In the genomic region with DNA sequence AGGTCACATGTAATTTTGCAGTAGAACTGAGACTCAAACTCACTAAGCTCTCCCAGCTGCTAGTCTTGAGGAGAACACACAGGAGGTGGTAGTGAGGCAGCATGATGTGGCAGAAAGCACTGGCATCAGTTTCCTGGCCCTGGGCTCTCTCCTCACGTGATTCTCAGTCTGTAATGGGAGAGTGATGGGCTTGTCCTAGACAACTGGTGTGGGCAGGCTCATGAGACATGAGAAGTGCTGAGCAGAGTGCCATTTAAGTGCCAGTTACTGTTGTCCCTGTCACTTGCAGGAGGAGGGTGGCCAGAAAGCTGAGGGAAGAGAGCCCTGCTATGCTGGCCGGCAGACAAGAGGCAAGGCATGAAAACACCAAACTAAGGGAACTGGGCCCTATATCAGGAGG, we compare ENCODE assay signal across 28 cellular contexts. TPM values are rescaled to one million over a fixed set of nuclear protein-coding genes. Genes with fewer than 3 reads are reported as not detected.
A peak's percentile ranks its signal among the peaks of the same experiment; 100 is the strongest.
DNase-seq lines count a peak whose midpoint lies in the region; ATAC-seq and TF ChIP-seq lines count a peak whose summit lies in the region.
"Had no signal": no experiment of that assay in that cellular context is flagged by ENCODE, and none has a peak within 500 bp of the region (broad histone marks: within the 10 kb centered on the region; RNA-seq: fewer than 3 reads in every experiment).

No MANE protein-coding gene starts in this region.

- peak overlapping the region in 1 of 7 donors; percentile 76 for H3K27ac Mint-ChIP-seq in CD14-positive monocyte
- H3K27ac Mint-ChIP-seq: activated naive CD8-positive, alpha-beta T cell treated with anti-CD3 and anti-CD28 coated beads for 36 hours; activated T-helper 1 cell treated with anti-CD3 and anti-CD28 coated beads, Interleukin-12 subunit alpha, Interleukin-12 subunit beta, Interleukin-2, Interleukin-4 antibody, amounts not matched to agents 30 ng/mL and 10 ng/mL and 1 ng/mL, durations not matched to agents 14 hours and 24 hours and 36 hours; stimulated activated naive CD8-positive, alpha-beta T cell treated with anti-CD3 and anti-CD28 coated beads, Interleukin-15, amount 100 ng/mL, for 72 hours; type B pancreatic cell had no signal

- no peak overlapping the region for H3K4me3 ChIP-seq in MM.1S (ENCODE audit: low read length)
- no peak overlapping the region for H3K4me3 ChIP-seq in fibroblast of mammary gland (ENCODE audit: control insufficient read depth, low read depth, low read length)
- no peak overlapping the region for H3K4me3 ChIP-seq in neuronal stem cell (ENCODE audit: low read length in 2 of 2)
- H3K4me3 ChIP-seq: body of pancreas, colonic mucosa, gastroesophageal sphincter, K562 had no signal

- no CpG with 5 or more reads among the region's 2 CpGs for WGBS in neuronal stem cell (ENCODE audit: extremely low coverage in 2 of 2, insufficient read length in 2 of 2, insufficient replicate concordance in 1 of 2), 2 donors

- no peak overlapping the region for H3K9ac ChIP-seq in MM.1S (ENCODE audit: low read length)
- H3K9ac ChIP-seq in neuronal stem cell (ENCODE audit: low read depth, low read length, poor library complexity), result peak overlapping the region; percentile 35

- H3K9me2 ChIP-seq in MM.1S (replicated peaks; ENCODE audit: insufficient read depth, low read length), result no peaks in the 10 kb centered on the region

- H2AFZ ChIP-seq in MM.1S (ENCODE audit: low read length), result no peak overlapping the region
- H2AFZ ChIP-seq in neuronal stem cell (ENCODE audit: low read length), result no peak overlapping the region

- H3K4me2 ChIP-seq in MM.1S (ENCODE audit: low read depth, low read length) (0 out of 2 replicates have a peak overlapping the region, but pooled peaks have one; percentile 12), neuronal stem cell (ENCODE audit: insufficient read depth, low read length, poor library complexity, severe bottlenecking) (no peak overlapping the region)

- H2BK15ac ChIP-seq in neuronal stem cell (ENCODE audit: low read length), result no peak overlapping the region

- peaks cover 13% of the 10 kb centered on the region for H3F3A ChIP-seq in MM.1S (ENCODE audit: insufficient read depth, low read length)

- DNase-seq in A172 (ENCODE audit: low spot score) (peak; percentile 3), MM.1S (no peak), fibroblast of mammary gland (ENCODE audit: low read depth) (peak; percentile 35), neuronal stem cell (ENCODE audit: low spot score) (no peak), CD14-positive monocyte (ENCODE audit: low spot score) (no peak), HuH-7.5 (ENCODE audit: low spot score) (no peak), NCI-H1092 treated with DMSO at 0.1 percent for 48 hours (lab: John Stamatoyannopoulos, UW) (no peak)
- DNase-seq: activated CD4-positive, alpha-beta T cell treated with anti-CD3 and anti-CD28 coated beads for 1 hour; activated naive CD8-positive, alpha-beta T cell treated with anti-CD3 and anti-CD28 coated beads for 36 hours; body of pancreas; colonic mucosa; DMS153; GDM1; H7; NCI-H1048; NCI-H2029; occipital lobe; stimulated activated naive CD8-positive, alpha-beta T cell treated with anti-CD3 and anti-CD28 coated beads, Interleukin-15, amount 100 ng/mL, for 72 hours had no signal

- H3K36me3 Mint-ChIP-seq in CD14-positive monocyte, result peaks cover 0 to 12% of the 10 kb centered on the region in 2 donors
- H3K36me3 Mint-ChIP-seq: activated naive CD8-positive, alpha-beta T cell treated with anti-CD3 and anti-CD28 coated beads for 36 hours had no signal

- TF ChIP-seq CTCF in MM.1S (IDR thresholded peaks at IDR 0.05; ENCODE audit: low read length) (no peak; the same call in 1 of the 2 replicates), fibroblast of mammary gland (conservative IDR thresholded peaks at IDR 0.05; ENCODE audit: control insufficient read depth, insufficient read depth, low read depth, low read length) (no peak), CD14-positive monocyte (IDR thresholded peaks at IDR 0.05) (no peak)

- H3K36me3 ChIP-seq in MM.1S (replicated peaks; ENCODE audit: insufficient read depth, low read length) (no peaks in the 10 kb centered on the region), neuronal stem cell (replicated peaks in 1 of 2; ENCODE audit: control insufficient read depth in 2 of 2, insufficient read depth in 2 of 2, low read length in 2 of 2) (peaks cover 0 to 3% of the 10 kb centered on the region in 2 donors)
- H3K36me3 ChIP-seq: colonic mucosa, gastroesophageal sphincter had no signal

- H3K4me3 Mint-ChIP-seq in CD14-positive monocyte, result no peak overlapping the region
- H3K4me3 Mint-ChIP-seq: activated naive CD8-positive, alpha-beta T cell treated with anti-CD3 and anti-CD28 coated beads for 36 hours; activated T-helper 1 cell treated with anti-CD3 and anti-CD28 coated beads, Interleukin-12 subunit alpha, Interleukin-12 subunit beta, Interleukin-2, Interleukin-4 antibody, amounts not matched to agents 30 ng/mL and 10 ng/mL and 1 ng/mL, durations not matched to agents 14 hours and 24 hours and 36 hours; stimulated activated naive CD8-positive, alpha-beta T cell treated with anti-CD3 and anti-CD28 coated beads, Interleukin-15, amount 100 ng/mL, for 72 hours; type B pancreatic cell had no signal

- peaks cover 0 to 6% (median 2%) of the 10 kb centered on the region in 3 donors for H3K27me3 Mint-ChIP-seq in CD14-positive monocyte (ENCODE audit: low read depth in 3 of 3)
- H3K27me3 Mint-ChIP-seq: type B pancreatic cell had no signal

- H4K91ac ChIP-seq in neuronal stem cell (ENCODE audit: low read depth, low read length, poor library complexity), result no peak overlapping the region

- H2BK5ac ChIP-seq in neuronal stem cell (ENCODE audit: low read length), result no peak overlapping the region

- H3K9me3 ChIP-seq in MM.1S (replicated peaks; ENCODE audit: insufficient read depth, low read length) (no peaks in the 10 kb centered on the region), neuronal stem cell (replicated peaks in 1 of 2; ENCODE audit: control insufficient read depth in 2 of 2, insufficient read depth in 1 of 2, low read depth in 1 of 2, low read length in 2 of 2) (no peaks in the 10 kb centered on the region)
- H3K9me3 ChIP-seq: body of pancreas, colonic mucosa, gastroesophageal sphincter had no signal

- intact Hi-C loops in CD14-positive monocyte (cut with micrococcal nuclease), result no loop called here

- H3K9me3 Mint-ChIP-seq in CD14-positive monocyte, result no peaks in the 10 kb centered on the region
- H3K9me3 Mint-ChIP-seq: activated naive CD8-positive, alpha-beta T cell treated with anti-CD3 and anti-CD28 coated beads for 36 hours; activated T-helper 1 cell treated with anti-CD3 and anti-CD28 coated beads, Interleukin-12 subunit alpha, Interleukin-12 subunit beta, Interleukin-2, Interleukin-4 antibody, amounts not matched to agents 30 ng/mL and 10 ng/mL and 1 ng/mL, durations not matched to agents 14 hours and 24 hours and 36 hours; stimulated activated naive CD8-positive, alpha-beta T cell treated with anti-CD3 and anti-CD28 coated beads, Interleukin-15, amount 100 ng/mL, for 72 hours; type B pancreatic cell had no signal

- H3K27ac ChIP-seq in MM.1S (ENCODE audit: low read length), result no peak overlapping the region
- H3K27ac ChIP-seq in neuronal stem cell (replicated peaks; ENCODE audit: low read length), result no peak overlapping the region
- H3K27ac ChIP-seq: body of pancreas, colonic mucosa, HL-60 had no signal

- no peaks in the 10 kb centered on the region for H3K79me2 ChIP-seq in MM.1S (ENCODE audit: low read length)

- H3K14ac ChIP-seq in neuronal stem cell (ENCODE audit: low read length), result no peak overlapping the region

- peak overlapping the region; percentile 60 for H2AK5ac ChIP-seq in neuronal stem cell (ENCODE audit: low read depth, low read length)

- H3K4me1 Mint-ChIP-seq in CD14-positive monocyte, result peaks cover 5% of the 10 kb centered on the region
- H3K4me1 Mint-ChIP-seq: activated naive CD8-positive, alpha-beta T cell treated with anti-CD3 and anti-CD28 coated beads for 36 hours; stimulated activated naive CD8-positive, alpha-beta T cell treated with anti-CD3 and anti-CD28 coated beads, Interleukin-15, amount 100 ng/mL, for 72 hours had no signal

- H4K8ac ChIP-seq in neuronal stem cell (ENCODE audit: low read depth, low read length), result no peak overlapping the region

- no peak overlapping the region for H2BK12ac ChIP-seq in neuronal stem cell (ENCODE audit: low read length)

- no peak for ATAC-seq in GM19452 (IDR thresholded peaks at IDR 0.05; ENCODE audit: unreplicated experiment)
- ATAC-seq: body of pancreas; gastroesophageal sphincter; K562; left lobe of liver; stimulated activated naive CD8-positive, alpha-beta T cell treated with anti-CD3 and anti-CD28 coated beads, Interleukin-15, amount 100 ng/mL, for 72 hours had no signal

- H3K27me3 ChIP-seq in MM.1S (replicated peaks; ENCODE audit: insufficient read depth, low read length) (no peaks in the 10 kb centered on the region), neuronal stem cell (ENCODE audit: control insufficient read depth in 3 of 3, insufficient read depth in 3 of 3, low read depth in 1 of 3, low read length in 3 of 3) (no peaks in the 10 kb centered on the region)
- H3K27me3 ChIP-seq: body of pancreas, colonic mucosa, gastroesophageal sphincter had no signal

- H3K4ac ChIP-seq in neuronal stem cell (ENCODE audit: low read length), result no peak overlapping the region

- no peaks in the 10 kb centered on the region for H3K79me1 ChIP-seq in neuronal stem cell (ENCODE audit: low read depth, low read length)

- no peaks in the 10 kb centered on the region for H4K20me1 ChIP-seq in MM.1S (ENCODE audit: insufficient read depth, low read length)

- peak overlapping the region; percentile 11 for H3K18ac ChIP-seq in neuronal stem cell (ENCODE audit: low read length)

- no peak overlapping the region for H2BK120ac ChIP-seq in neuronal stem cell (ENCODE audit: low read depth, low read length)

- H3K4me1 ChIP-seq in MM.1S (ENCODE audit: low read length) (peaks cover 17% of the 10 kb centered on the region), neuronal stem cell (ENCODE audit: control insufficient read depth in 2 of 2, insufficient read depth in 1 of 2, low read depth in 1 of 2, low read length in 2 of 2) (no peaks in the 10 kb centered on the region)
- H3K4me1 ChIP-seq: body of pancreas, colonic mucosa had no signal

- no peak overlapping the region for H3K23ac ChIP-seq in neuronal stem cell (ENCODE audit: low read depth, low read length, poor library complexity)

RNA-seq across cellular contexts. Expression of gene OVCH1, which starts 48.5 kb away (rescaled TPM):
- total RNA-seq in A172 (2014; rRNA removed; shearing (Covaris generic)), result not detected in 2 replicates
- not detected for polyA plus RNA-seq in neuronal stem cell (2013, experiment 1 of 2)
- polyA plus RNA-seq in neuronal stem cell (2013, experiment 2 of 2), result 0.01 TPM
- not detected for polyA plus RNA-seq in CD14-positive monocyte
- total RNA-seq: activated naive CD8-positive, alpha-beta T cell treated with anti-CD3 and anti-CD28 coated beads for 36 hours; activated T-helper 1 cell treated with anti-CD3 and anti-CD28 coated beads, Interleukin-12 subunit alpha, Interleukin-12 subunit beta, Interleukin-2, Interleukin-4 antibody, amounts not matched to agents 30 ng/mL and 10 ng/mL and 1 ng/mL, durations not matched to agents 14 hours and 24 hours and 36 hours; colonic mucosa; endothelial cell of umbilical vein; H7; K562; left lobe of liver; mucosa of gallbladder; RPMI7951 had no signal
- polyA plus RNA-seq: K562 had no signal

Comparison
In these comparisons a context has a peak if more than half of its experiments do, and no peak if none do; other contexts are left out.
1. DNase-seq: peak in A172 (single experiment) and fibroblast of mammary gland (single experiment); none in MM.1S (single experiment), neuronal stem cell (single experiment), CD14-positive monocyte (single experiment), HuH-7.5 (single experiment) and NCI-H1092 treated with DMSO at 0.1 percent for 48 hours (single experiment).